ENCODE assay signal across 9 cellular contexts in the genomic region with DNA sequence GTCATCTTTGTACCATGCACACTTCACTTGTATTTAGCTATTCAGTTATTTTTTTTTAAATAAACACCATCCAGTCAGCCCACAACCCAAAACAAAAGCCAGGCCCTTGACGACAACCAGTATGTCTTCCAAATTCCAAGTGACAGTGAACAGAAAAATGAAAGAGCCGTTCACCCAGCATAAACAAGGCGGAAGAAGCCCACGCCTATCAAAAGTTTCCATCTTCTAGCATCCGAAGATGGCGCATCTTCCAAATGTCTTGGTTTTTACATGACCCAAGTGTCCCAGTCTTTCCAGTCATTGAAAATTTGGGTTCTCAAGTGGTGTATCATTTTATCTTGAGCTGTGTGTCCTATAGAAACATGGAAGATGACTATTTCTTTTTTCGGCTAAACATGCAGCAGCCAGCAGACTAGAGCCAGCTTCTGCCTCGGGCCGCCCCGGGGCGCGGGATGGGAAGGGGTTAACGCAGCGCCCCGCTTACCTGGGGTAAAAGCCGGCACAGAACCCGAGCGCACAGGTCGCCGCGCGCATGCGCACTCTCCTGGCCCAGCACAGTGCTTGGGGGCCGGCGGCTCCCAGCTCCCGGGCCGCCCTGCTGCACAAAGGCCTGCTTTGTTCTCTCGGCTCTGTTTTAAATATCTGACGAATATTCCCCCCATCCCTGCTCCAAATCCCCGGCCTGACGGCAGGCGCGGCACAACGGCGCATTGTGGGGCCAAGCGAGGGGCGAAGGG.
DNase-seq lines count a peak whose midpoint lies in the region; ATAC-seq and TF ChIP-seq lines count a peak whose summit lies in the region.
"Had no signal": no experiment of that assay in that cellular context is flagged by ENCODE, and none has a peak within 500 bp of the region (broad histone marks: within the 10 kb centered on the region; RNA-seq: fewer than 3 reads in every experiment).

No MANE protein-coding gene starts in this region.

- no peak for TF ChIP-seq CTCF in astrocyte of the spinal cord (IDR thresholded peaks at IDR 0.05; ENCODE audit: low read depth, low read length)

- DNase-seq in C1 segment of cervical spinal cord (lab: John Stamatoyannopoulos, UW) (peak in 12 of 14 donors; percentile 12 to 82 (median 58)), T follicular helper cell (ENCODE audit: low read depth) (peak; percentile 25), astrocyte of the spinal cord (ENCODE audit: low read depth, low spot score) (no peak), kidney tubule cell (ENCODE audit: low spot score) (peak; percentile 29), SIG-M5 treated with dmso at 0.1 percent for 504 hours (lab: John Stamatoyannopoulos, UW; ENCODE audit: unreplicated experiment) (no peak), AG08395 (ENCODE audit: low spot score) (no peak)
- DNase-seq in stimulated activated CD4-positive, alpha-beta T cell treated with anti-CD3 and anti-CD28 coated beads, Interleukin-2, amount 100 ng/mL, for 4 hours (ENCODE audit: low read depth) = peak; percentile 64
- DNase-seq: DND-41 had no signal

- in situ Hi-C loops in astrocyte of the spinal cord (cut with HindIII; ENCODE audit: low sequenced_read_pairs) = no loop called here

- ATAC-seq in GM18498 (IDR thresholded peaks at IDR 0.05; ENCODE audit: unreplicated experiment) = no peak

- H3K4me3 ChIP-seq in astrocyte of the spinal cord (ENCODE audit: low read depth, low read length) = peak overlapping the region; percentile 8

Comparison
In these comparisons a context has a peak if more than half of its experiments do, and no peak if none do; other contexts are left out.
1. DNase-seq: peak in C1 segment of cervical spinal cord (12 of 14), T follicular helper cell (single experiment), kidney tubule cell (single experiment) and stimulated activated CD4-positive, alpha-beta T cell treated with anti-CD3 and anti-CD28 coated beads, Interleukin-2, amount 100 ng/mL, for 4 hours (single experiment); none in astrocyte of the spinal cord (single experiment), SIG-M5 treated with dmso at 0.1 percent for 504 hours (single experiment) and AG08395 (single experiment).